Comparison of ENCODE assay signal across 12 cellular contexts in the genomic region with DNA sequence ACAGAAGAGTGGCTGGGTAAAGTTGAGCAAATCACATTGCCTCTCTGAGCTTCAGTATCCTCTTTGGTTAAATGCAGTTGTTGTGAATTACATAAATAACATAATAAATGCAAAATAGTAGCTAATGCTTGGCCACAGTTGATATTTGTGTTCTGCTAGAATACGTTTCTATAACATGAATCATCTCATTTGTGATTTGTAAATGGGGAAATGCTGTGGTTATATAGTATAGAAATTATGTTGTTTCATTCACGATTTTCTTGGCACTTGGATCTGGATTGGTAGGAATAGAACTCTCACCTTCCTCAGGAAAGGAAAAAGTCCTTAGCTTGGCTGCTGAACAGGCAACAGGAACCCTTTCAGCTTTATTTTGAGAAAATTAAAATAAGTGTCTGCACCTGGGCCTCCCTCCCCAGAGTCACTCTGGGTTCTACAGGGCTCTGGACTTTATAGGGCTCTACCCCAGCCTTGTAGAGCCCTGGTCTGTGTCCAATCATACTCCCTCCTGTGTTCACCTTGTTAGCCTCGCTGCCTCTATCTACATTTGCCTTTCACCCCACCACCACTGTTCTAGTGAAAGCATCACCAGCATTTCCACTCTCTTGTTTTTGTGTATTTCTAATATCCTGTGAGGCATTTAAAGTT.
DNase-seq lines count a peak whose midpoint lies in the region; ATAC-seq and TF ChIP-seq lines count a peak whose summit lies in the region.
"Had no signal": no experiment of that assay in that cellular context is flagged by ENCODE, and none has a peak within 500 bp of the region (broad histone marks: within the 10 kb centered on the region; RNA-seq: fewer than 3 reads in every experiment).

No MANE protein-coding gene starts in this region.

- H3K23ac ChIP-seq in mesendoderm (ENCODE audit: low read length), result no peak overlapping the region

- TF ChIP-seq CTCF in right lobe of liver (IDR thresholded peaks at IDR 0.05), result no peak

- peak overlapping the region; percentile 78 to 94 for H3K4me3 Mint-ChIP-seq in activated T-cell treated with anti-CD3 and anti-CD28 coated beads, Interleukin-2, amount 50 U/mL, for 72 hours
- peak overlapping the region; percentile 97 for H3K4me3 Mint-ChIP-seq in activated naive CD8-positive, alpha-beta T cell treated with anti-CD3 and anti-CD28 coated beads, Interleukin-2, amount 50 U/mL, for 24 hours
- peak overlapping the region; percentile 82 to 91 for H3K4me3 Mint-ChIP-seq in stimulated activated naive CD8-positive, alpha-beta T cell treated with anti-CD3 and anti-CD28 coated beads, Interleukin-15, amount 100 ng/mL, for 72 hours
- H3K4me3 Mint-ChIP-seq: nephron had no signal

- ATAC-seq in activated T-cell treated with anti-CD3 and anti-CD28 coated beads, Interleukin-2, amount 50 U/mL, for 72 hours (replicated peaks in 1 of 2), result no peak
- ATAC-seq in HG03066 (IDR thresholded peaks at IDR 0.05; ENCODE audit: low read depth, unreplicated experiment), result peak; percentile 22
- no peak for ATAC-seq in activated naive CD8-positive, alpha-beta T cell treated with anti-CD3 and anti-CD28 coated beads, Interleukin-2, amount 50 U/mL, for 24 hours
- no peak for ATAC-seq in stimulated activated naive CD8-positive, alpha-beta T cell treated with anti-CD3 and anti-CD28 coated beads, Interleukin-15, amount 100 ng/mL, for 72 hours
- no peak for ATAC-seq in right lobe of liver

- no peak overlapping the region for H4K5ac ChIP-seq in mesendoderm (ENCODE audit: low read length)

- no peak overlapping the region for H2BK5ac ChIP-seq in mesendoderm (ENCODE audit: low read length)

- no peak overlapping the region for H3K4ac ChIP-seq in mesendoderm (ENCODE audit: low read depth, low read length)

- peaks cover 3 to 4% of the 10 kb centered on the region in 2 donors for H3K36me3 Mint-ChIP-seq in activated T-cell treated with anti-CD3 and anti-CD28 coated beads, Interleukin-2, amount 50 U/mL, for 72 hours (ENCODE audit: insufficient read depth in 2 of 2)
- H3K36me3 Mint-ChIP-seq in activated naive CD8-positive, alpha-beta T cell treated with anti-CD3 and anti-CD28 coated beads, Interleukin-2, amount 50 U/mL, for 24 hours (ENCODE audit: low read depth), result no peaks in the 10 kb centered on the region

- no peak overlapping the region for H2BK15ac ChIP-seq in mesendoderm (replicated peaks; ENCODE audit: low read depth)

- no peaks in the 10 kb centered on the region for H3K79me1 ChIP-seq in mesendoderm (ENCODE audit: low read length)

- H3K9me3 ChIP-seq in right lobe of liver, result no peaks in the 10 kb centered on the region
- H3K9me3 ChIP-seq: Peyer's patch had no signal

- H4K8ac ChIP-seq in mesendoderm (ENCODE audit: low read depth, low read length), result no peak overlapping the region

- H3K9ac ChIP-seq in mesendoderm (ENCODE audit: low read length), result no peak overlapping the region

- H3K4me1 ChIP-seq in mesendoderm (ENCODE audit: control insufficient read depth, low read depth, low read length) (no peaks in the 10 kb centered on the region), right lobe of liver (no peaks in the 10 kb centered on the region)
- H3K4me1 ChIP-seq: Peyer's patch had no signal

- no peak overlapping the region for H3K27ac Mint-ChIP-seq in activated T-cell treated with anti-CD3 and anti-CD28 coated beads, Interleukin-2, amount 50 U/mL, for 72 hours
- peak overlapping the region; percentile 75 for H3K27ac Mint-ChIP-seq in activated naive CD8-positive, alpha-beta T cell treated with anti-CD3 and anti-CD28 coated beads, Interleukin-2, amount 50 U/mL, for 24 hours
- H3K27ac Mint-ChIP-seq in stimulated activated naive CD8-positive, alpha-beta T cell treated with anti-CD3 and anti-CD28 coated beads, Interleukin-15, amount 100 ng/mL, for 72 hours, result peak overlapping the region in 1 of 2 donors; percentile 1
- H3K27ac Mint-ChIP-seq: nephron had no signal

- H2BK120ac ChIP-seq in mesendoderm (ENCODE audit: low read depth, low read length), result no peak overlapping the region

- H3K4me3 ChIP-seq in mesendoderm (ENCODE audit: low read length) (no peak overlapping the region), right lobe of liver (no peak overlapping the region)

- H3K9me3 Mint-ChIP-seq in activated T-cell treated with anti-CD3 and anti-CD28 coated beads, Interleukin-2, amount 50 U/mL, for 72 hours, result no peaks in the 10 kb centered on the region
- H3K9me3 Mint-ChIP-seq in activated naive CD8-positive, alpha-beta T cell treated with anti-CD3 and anti-CD28 coated beads, Interleukin-2, amount 50 U/mL, for 24 hours, result no peaks in the 10 kb centered on the region
- H3K9me3 Mint-ChIP-seq in stimulated activated naive CD8-positive, alpha-beta T cell treated with anti-CD3 and anti-CD28 coated beads, Interleukin-15, amount 100 ng/mL, for 72 hours, result no peaks in the 10 kb centered on the region
- H3K9me3 Mint-ChIP-seq: nephron had no signal

- H3K36me3 ChIP-seq in mesendoderm (ENCODE audit: control insufficient read depth, insufficient read depth, low read length) (no peaks in the 10 kb centered on the region), right lobe of liver (no peaks in the 10 kb centered on the region)
- H3K36me3 ChIP-seq: Peyer's patch had no signal

- no peak overlapping the region for H3K56ac ChIP-seq in mesendoderm (ENCODE audit: low read length)

- no peaks in the 10 kb centered on the region for H3K27me3 Mint-ChIP-seq in activated T-cell treated with anti-CD3 and anti-CD28 coated beads, Interleukin-2, amount 50 U/mL, for 72 hours (ENCODE audit: low read depth)
- no peaks in the 10 kb centered on the region for H3K27me3 Mint-ChIP-seq in activated naive CD8-positive, alpha-beta T cell treated with anti-CD3 and anti-CD28 coated beads, Interleukin-2, amount 50 U/mL, for 24 hours
- H3K27me3 Mint-ChIP-seq in stimulated activated naive CD8-positive, alpha-beta T cell treated with anti-CD3 and anti-CD28 coated beads, Interleukin-15, amount 100 ng/mL, for 72 hours, result no peaks in the 10 kb centered on the region

- intact Hi-C loops in right lobe of liver (cut with DNase I), result no loop called here

- WGBS in mesendoderm (ENCODE audit: extremely low coverage, insufficient coverage, low lambda C conversion rate), result no CpG with 5 or more reads among the region's 3 CpGs
- WGBS in right lobe of liver (ENCODE audit: insufficient coverage, low coverage, low lambda C conversion rate, missing lambda C conversion rate), result 64% methylated on average over 3 of the region's 3 CpGs

- no peak overlapping the region for H3K18ac ChIP-seq in mesendoderm (ENCODE audit: low read length)

- TF ChIP-seq POLR2A in right lobe of liver (IDR thresholded peaks at IDR 0.05), result no peak
- TF ChIP-seq POLR2A in erythroblast (IDR thresholded peaks at IDR 0.05; ENCODE audit: low read length), result no peak

- H3K27me3 ChIP-seq in mesendoderm (ENCODE audit: insufficient read depth, low read length, poor library complexity), result no peaks in the 10 kb centered on the region
- H3K27me3 ChIP-seq in right lobe of liver, result no peaks in the 10 kb centered on the region
- H3K27me3 ChIP-seq: Peyer's patch had no signal

- H3K27ac ChIP-seq in mesendoderm (ENCODE audit: low read depth, low read length) (no peak overlapping the region), right lobe of liver (no peak overlapping the region)

- H3K79me2 ChIP-seq in mesendoderm (ENCODE audit: control insufficient read depth, insufficient read depth, low read length), result no peaks in the 10 kb centered on the region

- no peak for DNase-seq in activated T-cell treated with anti-CD3 and anti-CD28 coated beads, Interleukin-2, amount 50 U/mL, for 72 hours
- no peak for DNase-seq in activated T-cell treated with anti-CD3 and anti-CD28 coated beads, Interleukin-2, amount 50 U/mL, for 48 hours
- no peak for DNase-seq in activated naive CD8-positive, alpha-beta T cell treated with anti-CD3 and anti-CD28 coated beads, Interleukin-2, amount 50 U/mL, for 24 hours
- no peak for DNase-seq in stimulated activated naive CD8-positive, alpha-beta T cell treated with anti-CD3 and anti-CD28 coated beads, Interleukin-15, amount 100 ng/mL, for 72 hours
- DNase-seq in mesendoderm, result no peak
- no peak for DNase-seq in right lobe of liver
- no peak for DNase-seq in erythroblast (lab: John Stamatoyannopoulos, UW)
- DNase-seq: IMR-90, NCI-H2029 treated with DMSO at 0.1 percent for 48 hours, Peyer's patch had no signal

- H3K4me2 ChIP-seq in mesendoderm (ENCODE audit: low read length), result no peak overlapping the region

- H3K4me1 Mint-ChIP-seq in activated T-cell treated with anti-CD3 and anti-CD28 coated beads, Interleukin-2, amount 50 U/mL, for 72 hours (ENCODE audit: low read depth), result peaks cover 69% of the 10 kb centered on the region
- peaks cover 75% of the 10 kb centered on the region for H3K4me1 Mint-ChIP-seq in activated naive CD8-positive, alpha-beta T cell treated with anti-CD3 and anti-CD28 coated beads, Interleukin-2, amount 50 U/mL, for 24 hours
- peaks cover 63% of the 10 kb centered on the region for H3K4me1 Mint-ChIP-seq in stimulated activated naive CD8-positive, alpha-beta T cell treated with anti-CD3 and anti-CD28 coated beads, Interleukin-15, amount 100 ng/mL, for 72 hours
- H3K4me1 Mint-ChIP-seq: nephron had no signal

- H2AK5ac ChIP-seq in mesendoderm (ENCODE audit: low read length), result no peak overlapping the region
